1 cellular context compared by ENCODE assay signal in genomic region chr17:50893183-50893993, GRCh38.
TF ChIP-seq lines count a peak whose summit lies in the region.

No MANE protein-coding gene starts in this region.

TF ChIP-seq in GM23338, 12 proteins besides CTCF, POLR2A, EP300 and RAD21 (continued from another document):
- no peak for TF ChIP-seq ZNF462 (CRISPR knock-in tag; IDR thresholded peaks at IDR 0.05)
- no peak for TF ChIP-seq ETS1 (IDR thresholded peaks at IDR 0.05)
- no peak for TF ChIP-seq POLR2AphosphoS5 (IDR thresholded peaks at IDR 0.05; ENCODE audit: low read depth)
- no peak for TF ChIP-seq ZNF331 (CRISPR knock-in tag; IDR thresholded peaks at IDR 0.05; ENCODE audit: low read depth)
- no peak for TF ChIP-seq EZH2 (IDR thresholded peaks at IDR 0.05; ENCODE audit: low read depth, unreplicated experiment)
- no peak for TF ChIP-seq NANOG (IDR thresholded peaks at IDR 0.05; ENCODE audit: borderline replicate concordance)
- no peak for TF ChIP-seq STAT1 (IDR thresholded peaks at IDR 0.05; ENCODE audit: unreplicated experiment)
- TF ChIP-seq CREB1 (CRISPR knock-in tag; IDR thresholded peaks at IDR 0.05; ENCODE audit: low read depth): no peak
